In genomic region chr14:32342151-32342853, GRCh38 we compare ENCODE assay signal across 23 cellular contexts. TPM values are rescaled to one million over a fixed set of nuclear protein-coding genes. Genes with fewer than 3 reads are reported as not detected.
DNase-seq lines count a peak whose midpoint lies in the region; ATAC-seq and TF ChIP-seq lines count a peak whose summit lies in the region.
"Had no signal": no experiment of that assay in that cellular context is flagged by ENCODE, and none has a peak within 500 bp of the region (broad histone marks: within the 10 kb centered on the region; RNA-seq: fewer than 3 reads in every experiment).

No MANE protein-coding gene starts in this region.

- no peaks in the 10 kb centered on the region for H3K9me3 ChIP-seq in RWPE2 (ENCODE audit: severe bottlenecking)
- H3K9me3 ChIP-seq: ovary, thoracic aorta had no signal

- no peaks in the 10 kb centered on the region for H3K36me3 ChIP-seq in RWPE2 (ENCODE audit: low read depth)
- H3K36me3 ChIP-seq: ovary, thoracic aorta had no signal

- peak; percentile 97 for ATAC-seq in RWPE2 (ENCODE audit: low read depth)
- ATAC-seq in HG03196 (IDR thresholded peaks at IDR 0.05; ENCODE audit: unreplicated experiment) = no peak
- ATAC-seq: left lobe of liver; natural killer cell treated with Interleukin-12 subunit alpha and Interleukin-12 subunit beta and Interleukin-15 and Interleukin-18, amount 100 ng/mL, for 72 hours; stimulated activated memory B cell treated with anti-CD40 and anti-IgM and Interleukin-4, amounts not matched to agents 10 μg/mL and 1 μg/mL and 100 μg/mL, for 72 hours had no signal

- DNase-seq in HPDE6-E6E7 (ENCODE audit: extremely low spot score) (peak; percentile 25), RWPE2 (ENCODE audit: low spot score) (peak; percentile 63), epithelial cell of prostate (ENCODE audit: low read depth, low spot score) (peak; percentile 75), renal cortical epithelial cell (ENCODE audit: low read depth) (peak; percentile 41), NCI-H187 (lab: John Stamatoyannopoulos, UW) (no peak), NCI-H748 treated with DMSO at 0.1 percent for 48 hours (lab: John Stamatoyannopoulos, UW) (no peak)
- DNase-seq: activated CD4-positive, alpha-beta memory T cell treated with anti-CD3 and anti-CD28 coated beads for 36 hours; activated CD8-positive, alpha-beta memory T cell treated with anti-CD3 and anti-CD28 coated beads, Interleukin-2, amount 50 U/mL, for 48 hours; activated naive CD8-positive, alpha-beta T cell treated with anti-CD3 and anti-CD28 coated beads for 36 hours; HFFc6; Kasumi-1; NCI-H1092; NCI-H2029; NCI-H2227 treated with DMSO at 0.1 percent for 48 hours; NCI-H774; ovary; stimulated activated CD4-positive, alpha-beta T cell treated with anti-CD3 and anti-CD28 coated beads, Interleukin-4, amount 100 ng/mL, for 1 hour; T-helper 9 cell had no signal

- H3K4me3 ChIP-seq in RWPE2 (ENCODE audit: severe bottlenecking) = no peak overlapping the region
- H3K4me3 ChIP-seq: ovary, thoracic aorta had no signal

- peak overlapping the region; percentile 96 for H3K27ac ChIP-seq in RWPE2 (ENCODE audit: poor library complexity, severe bottlenecking)
- peak overlapping the region; percentile 97 for H3K27ac ChIP-seq in epithelial cell of prostate
- H3K27ac ChIP-seq: ovary, thoracic aorta had no signal

- no peak for TF ChIP-seq CTCF in RWPE2 (IDR thresholded peaks at IDR 0.05; ENCODE audit: poor library complexity, severe bottlenecking)

- H3K4me1 ChIP-seq in RWPE2 (ENCODE audit: insufficient read depth, poor library complexity, severe bottlenecking) = peaks cover 37% of the 10 kb centered on the region

- no peaks in the 10 kb centered on the region for H3K27me3 ChIP-seq in RWPE2 (ENCODE audit: insufficient read depth, poor library complexity, severe bottlenecking)
- H3K27me3 ChIP-seq: ovary had no signal

RNA-seq across cellular contexts. Expression of gene AKAP6, which starts 13.2 kb away (rescaled TPM):
- total RNA-seq in renal cortical epithelial cell = 2.4 and 5.1 TPM in 2 replicates

Comparison
In these comparisons a context has a peak if more than half of its experiments do, and no peak if none do; other contexts are left out.
1. DNase-seq: peak in HPDE6-E6E7 (single experiment), RWPE2 (single experiment), epithelial cell of prostate (single experiment) and renal cortical epithelial cell (single experiment); none in NCI-H187 (0 of 2) and NCI-H748 treated with DMSO at 0.1 percent for 48 hours (single experiment).